ENCODE assay signal across 13 cellular contexts in the genomic region with DNA sequence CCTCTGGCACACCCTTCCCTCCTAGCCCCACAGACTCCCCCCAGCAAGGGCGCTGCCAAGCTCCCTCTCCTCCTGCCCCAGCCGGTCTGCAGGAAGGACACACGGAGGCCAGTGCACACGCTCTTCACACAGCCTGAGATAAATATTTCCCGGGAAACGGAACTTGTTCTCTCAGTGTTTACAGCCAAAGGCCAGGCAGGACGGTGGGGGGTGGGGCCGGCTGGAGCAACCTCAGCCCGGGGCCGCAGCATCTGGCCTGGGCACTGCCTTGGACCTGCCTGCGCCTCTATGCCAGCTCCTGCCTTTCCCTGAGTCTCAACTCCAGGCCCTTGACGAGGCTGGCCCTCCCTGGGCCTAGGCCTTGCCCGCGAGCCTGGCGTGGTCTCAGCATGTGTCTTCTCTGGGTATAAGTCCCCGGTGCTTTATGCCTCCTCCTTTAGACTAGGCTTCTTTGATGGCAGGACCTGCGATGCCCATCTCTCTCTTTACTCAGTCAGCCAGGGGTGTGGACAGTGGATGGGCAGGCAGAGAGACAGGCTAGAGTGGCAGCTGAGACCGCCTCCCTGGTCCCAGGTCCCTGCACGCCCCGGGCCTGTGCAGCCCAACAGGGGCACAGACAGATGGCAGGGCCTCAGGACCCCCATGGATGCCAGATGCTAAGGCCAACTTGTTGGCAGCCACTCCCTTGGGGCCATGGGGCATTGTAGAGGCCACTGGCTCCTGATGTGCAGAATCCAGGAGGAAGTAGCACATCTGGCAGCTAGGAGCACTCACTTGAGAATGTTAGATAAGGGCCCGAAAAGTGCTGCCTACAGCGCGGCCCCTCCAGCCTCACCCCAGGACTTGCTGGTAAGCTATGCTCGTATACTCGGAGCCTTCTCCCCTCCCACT. TPM values are rescaled to one million over a fixed set of nuclear protein-coding genes. Genes with fewer than 3 reads are reported as not detected.
DNase-seq lines count a peak whose midpoint lies in the region; ATAC-seq, FAIRE-seq and TF ChIP-seq lines count a peak whose summit lies in the region.
"Had no signal": no experiment of that assay in that cellular context is flagged by ENCODE, and none has a peak within 500 bp of the region (broad histone marks: within the 10 kb centered on the region; RNA-seq: fewer than 3 reads in every experiment).

No MANE protein-coding gene starts in this region.

- 35% methylated on average over 20 of the region's 25 CpGs for WGBS in K562 (ENCODE audit: insufficient coverage, low coverage, missing lambda C conversion rate)

- H3K36me3 Mint-ChIP-seq in CD14-positive monocyte: peaks cover 0 to 2% of the 10 kb centered on the region in 2 donors

- H3K4me2 ChIP-seq in K562 (ENCODE audit: insufficient read depth, low read length): peak overlapping the region; percentile 7; the same call in 1 of the 2 replicates
- H3K4me2 ChIP-seq: BLaER1 had no signal

- peaks cover 0 to 2% (median 0%) of the 10 kb centered on the region in 7 donors for H3K9me3 Mint-ChIP-seq in CD14-positive monocyte

- in situ Hi-C loops in K562 (cut with MboI): no loop called here

- peak; percentile 72 for ATAC-seq in K562

- H3K36me3 ChIP-seq in K562 (ENCODE audit: control insufficient read depth, insufficient read depth, low read length): no peaks in the 10 kb centered on the region
- H3K36me3 ChIP-seq: BLaER1 had no signal

- intact Hi-C loops in CD14-positive monocyte (cut with micrococcal nuclease): no loop called here
- intact Hi-C loops in K562 (cut with micrococcal nuclease): no loop called here

- no peaks in the 10 kb centered on the region for H3K79me2 ChIP-seq in K562 (ENCODE audit: control insufficient read depth, insufficient read depth, low read length)

- no peak overlapping the region for H3K4me3 ChIP-seq in K562
- H3K4me3 ChIP-seq: BLaER1 had no signal

- H3K27ac Mint-ChIP-seq in CD14-positive monocyte: peak overlapping the region in 4 of 7 donors; percentile 16 to 57 (median 34)
- H3K27ac Mint-ChIP-seq: progenitor cell of endocrine pancreas had no signal

- no peak overlapping the region for H3K27ac ChIP-seq in K562 (ENCODE audit: extremely low read depth, low read depth, low read length)
- H3K27ac ChIP-seq: BLaER1 had no signal

- H3K4me3 Mint-ChIP-seq in CD14-positive monocyte: peak overlapping the region in 1 of 2 donors; percentile 51

- H3K4me1 Mint-ChIP-seq in CD14-positive monocyte: peaks cover 25% of the 10 kb centered on the region

- peak; percentile 58 for FAIRE-seq in K562 (lab: Jason Lieb, UNC)
- FAIRE-seq in GM12892 (lab: Jason Lieb, UNC): no peak
- FAIRE-seq: RCC 7860 had no signal

- H4K20me1 ChIP-seq in K562 (replicated peaks; ENCODE audit: control insufficient read depth, insufficient read depth, low read length): no peaks in the 10 kb centered on the region; the same call in 1 of the 2 replicates
- H4K20me1 ChIP-seq: BLaER1 had no signal

- CTCF ChIA-PET in K562 (lab: Yijun Ruan, JAX; ENCODE audit: low intra/inter-chr PET ratio): no interaction called here

- peak overlapping the region; percentile 57; the same call in 1 of the 2 replicates for H2AFZ ChIP-seq in K562 (ENCODE audit: low read depth, low read length)

- no peak for TF ChIP-seq RAD21 in K562 (CRISPR knock-in tag; conservative IDR thresholded peaks at IDR 0.05 in 1 of 2, IDR thresholded peaks at IDR 0.05 in 1 of 2)

- H3K27me3 Mint-ChIP-seq in CD14-positive monocyte (ENCODE audit: low read depth in 3 of 3): peaks cover 39 to 61% (median 46%) of the 10 kb centered on the region in 3 donors

- peaks cover 18 to 21% of the 10 kb centered on the region in 2 experiments; a peak in 4 of 5 replicates for H3K4me1 ChIP-seq in K562 (replicated peaks in 1 of 2; ENCODE audit: control insufficient read depth in 2 of 2, insufficient read depth in 2 of 2, low read length in 2 of 2)

- TF ChIP-seq CTCF in CD14-positive monocyte (IDR thresholded peaks at IDR 0.05) (no peak), K562 (IDR thresholded peaks at IDR 0.05 in 2 of 3, conservative IDR thresholded peaks at IDR 0.05 in 1 of 3; ENCODE audit: insufficient read depth in 2 of 3, low read depth in 1 of 3, low read length in 3 of 3) (no peak)

- TF ChIP-seq EP300 in K562 (IDR thresholded peaks at IDR 0.05; ENCODE audit: low read length): no peak

- H3K9me3 ChIP-seq in K562 (replicated peaks; ENCODE audit: control insufficient read depth, insufficient read depth, low read depth, low read length): no peaks in the 10 kb centered on the region
- H3K9me3 ChIP-seq: BLaER1 had no signal

- H3K9me1 ChIP-seq in K562 (ENCODE audit: control insufficient read depth, insufficient read depth, low read length): no peaks in the 10 kb centered on the region

- peak overlapping the region in 1 of 2 experiments; percentile 76; a peak in 2 of 4 replicates for H3K9ac ChIP-seq in K562 (ENCODE audit: insufficient read depth in 1 of 2, low read depth in 2 of 2, low read length in 2 of 2)
- H3K9ac ChIP-seq: BLaER1 had no signal

- POLR2A ChIA-PET in K562 (lab: Yijun Ruan, JAX): interaction anchor here (0.6 to 1.2 kb wide), 4 partner anchors 10 to 28 kb away, joined by 3 read pairs; no protein-coding TSS in a partner anchor

- TF ChIP-seq POLR2A in K562 (conservative IDR thresholded peaks at IDR 0.05) (no peak), GM12892 (IDR thresholded peaks at IDR 0.05; ENCODE audit: low read depth, low read length) (no peak)

- H3K27me3 ChIP-seq in K562 (ENCODE audit: control insufficient read depth in 2 of 2, insufficient read depth in 2 of 2, low read length in 2 of 2): peaks cover 2 to 17% of the 10 kb centered on the region in 2 experiments; a peak in 4 of 5 replicates
- H3K27me3 ChIP-seq: BLaER1 had no signal

- BruUV-seq in K562 (replicated peaks; lab: Mats Ljungman, UMichigan): no TSS peak

- DNase-seq in CD14-positive monocyte (ENCODE audit: low spot score) (no peak), K562 (ENCODE audit: extremely low read depth in 1 of 4, low spot score in 3 of 4) (peak; percentile 38 to 58 (median 43)), iPS-NIHi11 (ENCODE audit: low spot score) (peak; percentile 65), retina (peak; percentile 38), GM12892 (ENCODE audit: insufficient read length) (no peak)
- no peak for DNase-seq in activated CD4-positive, alpha-beta T cell treated with anti-CD3 and anti-CD28 coated beads, Interleukin-2, amount 50 U/mL, for 4 hours
- no peak for DNase-seq in activated effector memory CD4-positive, alpha-beta T cell treated with anti-CD3 and anti-CD28 coated beads, Interleukin-2, amount 50 U/mL, for 16 hours
- no peak for DNase-seq in activated CD8-positive, alpha-beta memory T cell treated with anti-CD3 and anti-CD28 coated beads for 24 hours
- DNase-seq: glutamatergic neuron, GOT3 had no signal

TF ChIP-seq in K562, 482 proteins besides CTCF, POLR2A, EP300 and RAD21 (continues in another document):
- TF ChIP-seq ZNF282 (CRISPR knock-in tag; IDR thresholded peaks at IDR 0.05): no peak
- no peak for TF ChIP-seq ATF7 (IDR thresholded peaks at IDR 0.05)
- no peak for TF ChIP-seq ZNF644 (tag; IDR thresholded peaks at IDR 0.05; ENCODE audit: low read depth)
- TF ChIP-seq NFYB (IDR thresholded peaks at IDR 0.05; ENCODE audit: extremely low read depth, insufficient read length): no peak
- TF ChIP-seq ZFX (CRISPR knock-in tag; IDR thresholded peaks at IDR 0.05): peak; percentile 40; the same call in 1 of the 2 replicates
- peak; percentile 34; the same call in 1 of the 2 replicates for TF ChIP-seq L3MBTL2 (IDR thresholded peaks at IDR 0.05)
- no peak for TF ChIP-seq SMARCC2 (IDR thresholded peaks at IDR 0.05; ENCODE audit: low read depth)
- TF ChIP-seq ILK (tag; IDR thresholded peaks at IDR 0.05; ENCODE audit: borderline replicate concordance, low read depth): no peak
- TF ChIP-seq, protein P1, sequence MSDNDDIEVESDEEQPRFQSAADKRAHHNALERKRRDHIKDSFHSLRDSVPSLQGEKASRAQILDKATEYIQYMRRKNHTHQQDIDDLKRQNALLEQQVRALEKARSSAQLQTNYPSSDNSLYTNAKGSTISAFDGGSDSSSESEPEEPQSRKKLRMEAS (CRISPR knock-in tag; IDR thresholded peaks at IDR 0.05): 0 out of 2 replicates have a peak, but pooled peaks have one; percentile 4
- 0 out of 4 replicates have a peak, but pooled peaks of 1 of the 2 experiments have one; percentile 45 for TF ChIP-seq RCOR1 (IDR thresholded peaks at IDR 0.05; ENCODE audit: borderline replicate concordance in 1 of 2, low read depth in 2 of 2, low read length in 2 of 2)
- TF ChIP-seq CEBPG (CRISPR knock-in tag; IDR thresholded peaks at IDR 0.05): no peak
- TF ChIP-seq CEBPG (tag; conservative IDR thresholded peaks at IDR 0.05 in 1 of 2, IDR thresholded peaks at IDR 0.05 in 1 of 2): no peak

RNA-seq across cellular contexts. Expression of a gene that starts 48.2 kb away (rescaled TPM):
- under 1 TPM; 0.18 to 0.53 TPM for polyA plus RNA-seq in CD14-positive monocyte
- total RNA-seq in K562 (2011; cell fraction: chromatin; rRNA removed; ENCODE audit: low replicate concordance): 33.8 and 109 TPM in 2 replicates
- total RNA-seq in K562 (2011; cell fraction: nucleolus; rRNA removed): 31.6 and 45.0 TPM in 2 replicates
- total RNA-seq in K562 (2011; cell fraction: nucleoplasm; rRNA removed): 31.0 and 37.9 TPM in 2 replicates
- total RNA-seq in K562 (2014; rRNA removed): 0.45 and 1.6 TPM in 2 replicates
- 0.47 and 1.4 TPM in 2 replicates for total RNA-seq in K562 (2014; rRNA removed; fragmentation: Illumina TruSeq; extraction: Trizol)
- 0.07 and 0.11 TPM in 2 replicates for total RNA-seq in K562 (2015; rRNA removed; fragmentation: Illumina TruSeq; extraction: Trizol)
- total RNA-seq in K562 (2021): 1.1 and 3.4 TPM in 2 replicates
- 4.3 and 15.2 TPM in 2 replicates for polyA plus RNA-seq in K562 (2011; rRNA removed)
- 3.3 and 12.5 TPM in 2 replicates for polyA plus RNA-seq in K562 (2011; cell fraction: cytosol; rRNA removed)
- 25.6 and 137 TPM in 2 replicates for polyA plus RNA-seq in K562 (2011; cell fraction: nucleus; rRNA removed)
- polyA plus RNA-seq in K562 (2012): 1.4 and 2.1 TPM in 2 replicates
- 1.3 and 2.2 TPM in 2 replicates for polyA plus RNA-seq in K562 (2014; fragmentation: Illumina TruSeq; extraction: Trizol)
- under 1 TPM in 1 of 2 experiments, not detected in 1; 0.21 TPM for polyA plus RNA-seq in K562 (2014; fragmentation: Nextera tagmentation; extraction: Ambion mirVana)
- polyA plus RNA-seq in K562 (2014; rRNA removed): 1.0 and 1.6 TPM in 2 replicates
- polyA minus RNA-seq in K562 (2011; rRNA and poly(A)+ RNA removed): 3.2 and 18.9 TPM in 2 replicates
- 1.7 and 6.5 TPM in 2 replicates for polyA minus RNA-seq in K562 (2011; cell fraction: cytosol; rRNA and poly(A)+ RNA removed)
- polyA minus RNA-seq in K562 (2011; cell fraction: nucleus; rRNA and poly(A)+ RNA removed): 15.6 and 36.5 TPM in 2 replicates
- 1.7 TPM for polyA plus RNA-seq in GM12892 (2012; ENCODE audit: missing spikeins)

Comparison
In these comparisons a context has a peak if more than half of its experiments do, and no peak if none do; other contexts are left out.
1. DNase-seq: peak in K562 (4 of 4), iPS-NIHi11 (single experiment) and retina (single experiment); none in CD14-positive monocyte (single experiment), activated CD4-positive, alpha-beta T cell treated with anti-CD3 and anti-CD28 coated beads, Interleukin-2, amount 50 U/mL, for 4 hours (0 of 2), activated effector memory CD4-positive, alpha-beta T cell treated with anti-CD3 and anti-CD28 coated beads, Interleukin-2, amount 50 U/mL, for 16 hours (single experiment), GM12892 (single experiment) and activated CD8-positive, alpha-beta memory T cell treated with anti-CD3 and anti-CD28 coated beads for 24 hours (single experiment).